8 cellular contexts compared by ENCODE assay signal in the genomic region with DNA sequence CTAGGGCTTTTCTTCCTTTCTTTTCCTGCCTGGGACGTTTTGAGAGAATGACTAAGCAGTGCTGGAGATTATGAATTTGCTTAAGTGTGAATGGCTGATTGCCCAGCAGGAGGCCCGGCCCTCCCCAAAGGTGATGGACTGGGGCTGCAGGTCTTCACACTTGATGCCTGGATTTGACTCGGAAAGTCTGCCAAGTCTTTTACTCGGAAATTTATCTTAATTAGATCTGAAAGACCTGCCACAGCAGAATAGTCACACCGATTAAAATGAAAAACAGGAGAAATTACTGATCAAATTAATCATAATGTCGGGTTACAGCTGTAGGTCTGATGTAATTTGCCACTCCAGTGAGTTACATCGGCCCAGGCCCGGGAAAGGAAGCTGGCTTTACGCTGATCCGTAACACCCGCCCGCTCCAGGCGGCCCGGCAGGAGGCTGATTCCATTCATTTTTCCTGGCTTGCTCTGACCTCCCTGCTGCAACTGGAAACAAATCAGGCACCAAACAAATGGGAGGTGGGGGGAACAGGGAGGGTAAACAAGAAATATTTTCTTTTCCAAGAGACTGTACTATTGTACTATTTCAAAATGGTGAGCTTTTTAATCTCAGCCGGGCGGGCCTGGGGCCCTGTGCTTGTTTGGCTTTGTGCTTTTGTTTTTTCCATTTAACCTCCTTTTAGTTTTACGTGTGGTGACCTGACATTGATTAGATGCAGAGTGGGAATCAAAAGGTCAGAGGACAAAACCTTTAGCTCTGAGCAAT.
DNase-seq lines count a peak whose midpoint lies in the region; ATAC-seq, FAIRE-seq and TF ChIP-seq lines count a peak whose summit lies in the region.

No MANE protein-coding gene starts in this region.

- H3K27ac ChIP-seq in A673 (ENCODE audit: low read depth, low read length, poor library complexity, severe bottlenecking): no peak overlapping the region
- no peak overlapping the region for H3K27ac ChIP-seq in HepG2 (ENCODE audit: extremely low read length, insufficient read depth, low read length)

- TF ChIP-seq CTCF in A673 (conservative IDR thresholded peaks at IDR 0.05; ENCODE audit: low read depth, low read length) (no peak), cardiac fibroblast (IDR thresholded peaks at IDR 0.05; ENCODE audit: low read depth, low read length) (no peak), HepG2 (CRISPR knock-in tag; IDR thresholded peaks at IDR 0.05) (no peak)

- H3K27ac Mint-ChIP-seq in stimulated activated effector memory CD8-positive, alpha-beta T cell treated with anti-CD3 and anti-CD28 coated beads, Interleukin-12 subunit alpha, Interleukin-12 subunit beta, amount 100 ng/mL, for 72 hours: no peak overlapping the region

- no peak overlapping the region for H3K4me3 ChIP-seq in A673 (ENCODE audit: low read depth, low read length, poor library complexity, severe bottlenecking)
- no peak overlapping the region for H3K4me3 ChIP-seq in cardiac fibroblast (replicated peaks in 1 of 2; ENCODE audit: low read depth in 2 of 2, low read length in 2 of 2)
- H3K4me3 ChIP-seq in HepG2 (replicated peaks in 1 of 3; ENCODE audit: insufficient read depth in 1 of 3, low read depth in 2 of 3, low read length in 3 of 3): no peak overlapping the region

- in situ Hi-C loops in HepG2 (cut with HindIII; ENCODE audit: extremely low pct_ligation_motif_present, low pct_unique_long_range_greater_than_20kb): no loop called here

- POLR2A ChIA-PET in A673 (lab: Charles Lee; ENCODE audit: low non-redundant PET) (no interaction called here), HepG2 (lab: Yijun Ruan, JAX) (no interaction called here)

- no peak for TF ChIP-seq RAD21 in HepG2 (CRISPR knock-in tag; IDR thresholded peaks at IDR 0.05)

- H3K27me3 ChIP-seq in A673 (replicated peaks; ENCODE audit: insufficient read depth, low read depth, low read length, poor library complexity) (peaks cover 17% of the 10 kb centered on the region), HepG2 (ENCODE audit: control insufficient read depth in 1 of 2, insufficient read depth in 2 of 2, low read length in 2 of 2) (peaks cover 0 to 21% of the 10 kb centered on the region in 2 experiments; a peak in 3 of 5 replicates)

- intact Hi-C loops in A673 (cut with micrococcal nuclease; ENCODE audit: unreplicated experiment) (no loop called here), HepG2 (cut with micrococcal nuclease; ENCODE audit: unreplicated experiment) (no loop called here)

- DNase-seq in A673 (ENCODE audit: low spot score): peak; percentile 62
- DNase-seq in NCI-H1105 treated with DMSO at 0.1 percent for 48 hours (lab: John Stamatoyannopoulos, UW): peak; percentile 94
- DNase-seq in cardiac fibroblast (ENCODE audit: low read depth in 2 of 2): peak; percentile 4 to 63
- DNase-seq in HepG2 (ENCODE audit: low spot score): no peak
- DNase-seq in T1000 (lab: John Stamatoyannopoulos, UW): no peak
- no peak for DNase-seq in medulla oblongata (ENCODE audit: extremely low spot score)
- DNase-seq in stimulated activated effector memory CD8-positive, alpha-beta T cell treated with anti-CD3 and anti-CD28 coated beads, Interleukin-12 subunit alpha, Interleukin-12 subunit beta, amount 100 ng/mL, for 72 hours (ENCODE audit: low spot score in 2 of 2): no peak
- DNase-seq in SW480 (ENCODE audit: low spot score): no peak

- peaks cover 12% of the 10 kb centered on the region for H3K4me1 Mint-ChIP-seq in stimulated activated effector memory CD8-positive, alpha-beta T cell treated with anti-CD3 and anti-CD28 coated beads, Interleukin-12 subunit alpha, Interleukin-12 subunit beta, amount 100 ng/mL, for 72 hours

- H2AFZ ChIP-seq in HepG2 (ENCODE audit: low read length): no peak overlapping the region

- TF ChIP-seq EP300 in HepG2 (IDR thresholded peaks at IDR 0.05; ENCODE audit: low read depth in 2 of 2, low read length in 2 of 2) (no peak), HepG2 (CRISPR knock-in tag; IDR thresholded peaks at IDR 0.05; ENCODE audit: borderline replicate concordance) (no peak)

- H3K36me3 Mint-ChIP-seq in stimulated activated effector memory CD8-positive, alpha-beta T cell treated with anti-CD3 and anti-CD28 coated beads, Interleukin-12 subunit alpha, Interleukin-12 subunit beta, amount 100 ng/mL, for 72 hours: no peaks in the 10 kb centered on the region

- H3K9ac ChIP-seq in HepG2 (ENCODE audit: insufficient read depth, low read depth, low read length): no peak overlapping the region

- peak; percentile 93 for ATAC-seq in HepG2
- ATAC-seq in stimulated activated effector memory CD8-positive, alpha-beta T cell treated with anti-CD3 and anti-CD28 coated beads, Interleukin-12 subunit alpha, Interleukin-12 subunit beta, amount 100 ng/mL, for 72 hours: no peak

- BruUV-seq in A673 (replicated peaks; lab: Mats Ljungman, UMichigan) (no TSS peak), HepG2 (replicated peaks; lab: Mats Ljungman, UMichigan) (no TSS peak)

- no peaks in the 10 kb centered on the region for H3K79me2 ChIP-seq in HepG2 (ENCODE audit: insufficient read depth, low read length)

- peak overlapping the region; percentile 34; the same call in 1 of the 2 replicates for H3K4me2 ChIP-seq in HepG2 (ENCODE audit: low read depth, low read length)

- no peak for FAIRE-seq in HepG2 (lab: Jason Lieb, UNC)

- H3K4me1 ChIP-seq in A673 (ENCODE audit: insufficient read depth, low read length, poor library complexity, severe bottlenecking) (peaks cover 14% of the 10 kb centered on the region), HepG2 (ENCODE audit: insufficient read depth, low read length) (no peaks in the 10 kb centered on the region)

- CTCF ChIA-PET in A673 (lab: Charles Lee): no interaction called here
- CTCF ChIA-PET in HepG2 (lab: Yijun Ruan, JAX; ENCODE audit: low intra/inter-chr PET ratio, low total read pairs): no interaction called here

- H3K9me3 ChIP-seq in A673 (ENCODE audit: low read depth, low read length, poor library complexity, severe bottlenecking) (no peaks in the 10 kb centered on the region), HepG2 (ENCODE audit: low read length) (no peaks in the 10 kb centered on the region)

- H4K20me1 ChIP-seq in HepG2 (ENCODE audit: insufficient read depth, low read length): no peaks in the 10 kb centered on the region

- no peak overlapping the region for H3K4me3 Mint-ChIP-seq in stimulated activated effector memory CD8-positive, alpha-beta T cell treated with anti-CD3 and anti-CD28 coated beads, Interleukin-12 subunit alpha, Interleukin-12 subunit beta, amount 100 ng/mL, for 72 hours

- no peak for TF ChIP-seq POLR2A in HepG2 (IDR thresholded peaks at IDR 0.05; ENCODE audit: insufficient read depth in 1 of 2, low read depth in 2 of 2, low read length in 2 of 2)

- 5% methylated on average over 17 of the region's 17 CpGs for WGBS in HepG2 (ENCODE audit: low lambda C conversion rate)

- no peaks in the 10 kb centered on the region for H3K9me3 Mint-ChIP-seq in stimulated activated effector memory CD8-positive, alpha-beta T cell treated with anti-CD3 and anti-CD28 coated beads, Interleukin-12 subunit alpha, Interleukin-12 subunit beta, amount 100 ng/mL, for 72 hours

- H3K36me3 ChIP-seq in A673 (ENCODE audit: insufficient read depth, low read length, poor library complexity, severe bottlenecking): no peaks in the 10 kb centered on the region
- H3K36me3 ChIP-seq in HepG2 (replicated peaks in 1 of 2; ENCODE audit: control insufficient read depth in 1 of 2, insufficient read depth in 2 of 2, low read length in 2 of 2): no peaks in the 10 kb centered on the region

TF ChIP-seq in HepG2, 621 proteins besides CTCF, POLR2A, EP300 and RAD21:
- TF ChIP-seq SOX6 (IDR thresholded peaks at IDR 0.05) (no peak), SOX6 (CRISPR knock-in tag; IDR thresholded peaks at IDR 0.05) (peak; percentile 56; the same call in 1 of the 2 replicates)
- TF ChIP-seq, protein P1, sequence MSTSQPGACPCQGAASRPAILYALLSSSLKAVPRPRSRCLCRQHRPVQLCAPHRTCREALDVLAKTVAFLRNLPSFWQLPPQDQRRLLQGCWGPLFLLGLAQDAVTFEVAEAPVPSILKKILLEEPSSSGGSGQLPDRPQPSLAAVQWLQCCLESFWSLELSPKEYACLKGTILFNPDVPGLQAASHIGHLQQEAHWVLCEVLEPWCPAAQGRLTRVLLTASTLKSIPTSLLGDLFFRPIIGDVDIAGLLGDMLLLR (CRISPR knock-in tag; IDR thresholded peaks at IDR 0.05): no peak

Comparison
In these comparisons a context has a peak if more than half of its experiments do, and no peak if none do; other contexts are left out.
1. DNase-seq: peak in A673 (single experiment), NCI-H1105 treated with DMSO at 0.1 percent for 48 hours (single experiment) and cardiac fibroblast (2 of 2); none in HepG2 (single experiment), T1000 (single experiment), medulla oblongata (single experiment), stimulated activated effector memory CD8-positive, alpha-beta T cell treated with anti-CD3 and anti-CD28 coated beads, Interleukin-12 subunit alpha, Interleukin-12 subunit beta, amount 100 ng/mL, for 72 hours (0 of 2) and SW480 (single experiment).